In genomic region chrX:53080628-53081580, GRCh38 we compare ENCODE assay signal across 8 cellular contexts. TPM values are rescaled to one million over a fixed set of nuclear protein-coding genes. Genes with fewer than 3 reads are reported as not detected.
A peak's percentile ranks its signal among the peaks of the same experiment; 100 is the strongest.
DNase-seq lines count a peak whose midpoint lies in the region; ATAC-seq and TF ChIP-seq lines count a peak whose summit lies in the region.

No MANE protein-coding gene starts in this region.

- peaks cover 3% of the 10 kb centered on the region for H3K79me1 ChIP-seq in trophoblast cell (ENCODE audit: low read length)

- H3K4me1 ChIP-seq in Caco-2, result no peaks in the 10 kb centered on the region
- peaks cover 4% of the 10 kb centered on the region for H3K4me1 ChIP-seq in SJSA1 (replicated peaks)
- no peaks in the 10 kb centered on the region for H3K4me1 ChIP-seq in effector memory CD4-positive, alpha-beta T cell (ENCODE audit: control insufficient read depth, insufficient read depth, low read length, poor library complexity, severe bottlenecking)
- H3K4me1 ChIP-seq in trophoblast cell (ENCODE audit: control insufficient read depth in 1 of 2, insufficient read depth in 2 of 2, low read length in 2 of 2), result peaks cover 0 to 3% of the 10 kb centered on the region in 2 experiments

- H3K27me3 ChIP-seq in Caco-2 (replicated peaks; ENCODE audit: control insufficient read depth, insufficient read depth, low read length) (no peaks in the 10 kb centered on the region), SJSA1 (replicated peaks) (no peaks in the 10 kb centered on the region), trophoblast cell (ENCODE audit: insufficient read depth, low read length) (no peaks in the 10 kb centered on the region)
- H3K27me3 ChIP-seq in effector memory CD4-positive, alpha-beta T cell (replicated peaks; ENCODE audit: control insufficient read depth, insufficient read depth, low read length, poor library complexity, severe bottlenecking), result no peaks in the 10 kb centered on the region

- intact Hi-C loops in Caco-2 (cut with micrococcal nuclease; ENCODE audit: unreplicated experiment), result loop anchor here (5.0 kb wide), 1 partner anchor 601 kb away; no protein-coding TSS in a partner anchor

- H3K36me3 ChIP-seq in Caco-2 (ENCODE audit: control insufficient read depth, insufficient read depth, low read length), result no peaks in the 10 kb centered on the region
- H3K36me3 ChIP-seq in SJSA1, result peaks cover 5% of the 10 kb centered on the region; the same call in 1 of the 2 replicates
- H3K36me3 ChIP-seq in effector memory CD4-positive, alpha-beta T cell (ENCODE audit: control insufficient read depth, insufficient read depth, low read length), result peaks cover 8% of the 10 kb centered on the region
- peaks cover 10 to 12% of the 10 kb centered on the region in 2 experiments for H3K36me3 ChIP-seq in trophoblast cell (ENCODE audit: control insufficient read depth in 1 of 2, insufficient read depth in 2 of 2, low read length in 2 of 2)

- peaks cover 3% of the 10 kb centered on the region for H3K79me2 ChIP-seq in trophoblast cell (ENCODE audit: control insufficient read depth, insufficient read depth, low read length, poor library complexity)

- POLR2A ChIA-PET in Caco-2 (lab: Charles Lee), result no interaction called here

- H3K9me3 ChIP-seq in Caco-2 (no peaks in the 10 kb centered on the region), SJSA1 (replicated peaks) (no peaks in the 10 kb centered on the region), trophoblast cell (ENCODE audit: insufficient read depth, low read depth, low read length) (no peaks in the 10 kb centered on the region)
- H3K9me3 ChIP-seq in effector memory CD4-positive, alpha-beta T cell (ENCODE audit: control insufficient read depth, low read length), result no peaks in the 10 kb centered on the region

- H2BK120ac ChIP-seq in trophoblast cell (ENCODE audit: insufficient read depth, low read length, poor library complexity), result no peak overlapping the region

- ATAC-seq in GM21576 (IDR thresholded peaks at IDR 0.05; ENCODE audit: unreplicated experiment) (no peak), GM19395 (IDR thresholded peaks at IDR 0.05; ENCODE audit: unreplicated experiment) (no peak)

- no peak overlapping the region for H2AFZ ChIP-seq in trophoblast cell (ENCODE audit: insufficient read depth, low read length, poor library complexity)

- H3K36me3 Mint-ChIP-seq in Caco-2 (ENCODE audit: insufficient read depth, unreplicated experiment), result peaks cover 15% of the 10 kb centered on the region

- peak overlapping the region; percentile 23 for H2BK12ac ChIP-seq in trophoblast cell (ENCODE audit: low read length)

- BruUV-seq in Caco-2 (replicated peaks; lab: Mats Ljungman, UMichigan), result no TSS peak

- no peak overlapping the region for H3K18ac ChIP-seq in trophoblast cell (ENCODE audit: low read length)

- no peak overlapping the region for H3K14ac ChIP-seq in trophoblast cell (ENCODE audit: low read length)

- H4K8ac ChIP-seq in trophoblast cell (ENCODE audit: low read depth, low read length), result no peak overlapping the region

- H3K27ac ChIP-seq in SJSA1, result peak overlapping the region; percentile 24; the same call in 1 of the 2 replicates
- H3K27ac ChIP-seq in effector memory CD4-positive, alpha-beta T cell (ENCODE audit: insufficient read depth, low read length, poor library complexity, severe bottlenecking), result peak overlapping the region; percentile 65
- H3K27ac ChIP-seq in trophoblast cell (ENCODE audit: low read depth, low read length), result no peak overlapping the region

- H3K27me3 Mint-ChIP-seq in Caco-2 (ENCODE audit: insufficient read depth, unreplicated experiment), result no peaks in the 10 kb centered on the region

- peaks cover 7% of the 10 kb centered on the region for H3K4me1 Mint-ChIP-seq in Caco-2 (ENCODE audit: low read depth, unreplicated experiment)

- peak overlapping the region; percentile 40 for H3K4me3 ChIP-seq in Caco-2 (ENCODE audit: low read depth, low read length)
- no peak overlapping the region for H3K4me3 ChIP-seq in SJSA1
- no peak overlapping the region for H3K4me3 ChIP-seq in effector memory CD4-positive, alpha-beta T cell (ENCODE audit: insufficient read depth, low read depth, low read length, poor library complexity, severe bottlenecking)
- no peak overlapping the region for H3K4me3 ChIP-seq in trophoblast cell (ENCODE audit: low read depth, low read length)

- WGBS in trophoblast cell (ENCODE audit: extremely low coverage, insufficient coverage, insufficient read length), result no CpG with 5 or more reads among the region's 17 CpGs

- H3K4me2 ChIP-seq in trophoblast cell (ENCODE audit: low read length), result no peak overlapping the region

- peak overlapping the region; percentile 90 for H3K4me3 Mint-ChIP-seq in Caco-2 (ENCODE audit: unreplicated experiment)

- CTCF ChIA-PET in Caco-2 (lab: Charles Lee), result no interaction called here

- no peak overlapping the region for H2BK5ac ChIP-seq in trophoblast cell (ENCODE audit: low read depth, low read length, poor library complexity)

- no peak overlapping the region for H3K4ac ChIP-seq in trophoblast cell (ENCODE audit: low read depth, low read length)

- no peak overlapping the region for H2AK5ac ChIP-seq in trophoblast cell (ENCODE audit: low read length)

- no peak overlapping the region for H3K9ac ChIP-seq in trophoblast cell (ENCODE audit: low read length)

- no peak overlapping the region for H4K12ac ChIP-seq in trophoblast cell (ENCODE audit: low read depth, low read length)

- DNase-seq in Caco-2 (no peak), SJSA1 (ENCODE audit: low read depth in 1 of 2, low spot score in 2 of 2) (no peak), trophoblast cell (no peak), NOMO-1 (lab: John Stamatoyannopoulos, UW; ENCODE audit: unreplicated experiment in 2 of 2) (no peak), DMS79 (lab: John Stamatoyannopoulos, UW) (no peak)
- DNase-seq in effector memory CD4-positive, alpha-beta T cell, result peak in 1 of 3 donors; percentile 7

- H3K23ac ChIP-seq in trophoblast cell (ENCODE audit: low read length), result no peak overlapping the region

- TF ChIP-seq CTCF in Caco-2 (IDR thresholded peaks at IDR 0.05; ENCODE audit: insufficient read depth in 1 of 2, low read depth in 1 of 2, low read length in 1 of 2, severe bottlenecking in 1 of 2, unreplicated experiment in 1 of 2), result no peak

- no peak overlapping the region for H4K91ac ChIP-seq in trophoblast cell (ENCODE audit: low read depth, low read length)

- no peaks in the 10 kb centered on the region for H3K9me3 Mint-ChIP-seq in Caco-2 (ENCODE audit: unreplicated experiment)

- peak overlapping the region; percentile 75 for H3K27ac Mint-ChIP-seq in Caco-2 (ENCODE audit: unreplicated experiment)

RNA-seq across cellular contexts. Expression of gene TSPYL2, which starts 1.3 kb away (rescaled TPM):
- 30.9 and 33.4 TPM in 2 replicates for total RNA-seq in Caco-2 (2022)
- total RNA-seq in SJSA1 (2014; rRNA removed; shearing (Covaris generic)), result 8.1 and 13.3 TPM in 2 replicates
- 22.7 and 22.8 TPM in 2 replicates for polyA plus RNA-seq in trophoblast cell (2013)

RNA-seq across cellular contexts. Expression of gene KANTR, which starts 13.0 kb away (rescaled TPM):
- 13.2 and 15.0 TPM in 2 replicates for total RNA-seq in Caco-2 (2022)
- 2.1 and 5.1 TPM in 2 replicates for total RNA-seq in SJSA1 (2014; rRNA removed; shearing (Covaris generic))
- 2.6 and 3.0 TPM in 2 replicates for polyA plus RNA-seq in trophoblast cell (2013)

RNA-seq across cellular contexts. Expression of gene GPR173, which starts 32.3 kb away (rescaled TPM):
- total RNA-seq in Caco-2 (2022), result 0.18 and 0.26 TPM in 2 replicates
- total RNA-seq in SJSA1 (2014; rRNA removed; shearing (Covaris generic)), result 0.19 and 0.42 TPM in 2 replicates
- polyA plus RNA-seq in trophoblast cell (2013), result 0.15 and 0.16 TPM in 2 replicates
